ENCODE assay signal across 8 cellular contexts in the genomic region with DNA sequence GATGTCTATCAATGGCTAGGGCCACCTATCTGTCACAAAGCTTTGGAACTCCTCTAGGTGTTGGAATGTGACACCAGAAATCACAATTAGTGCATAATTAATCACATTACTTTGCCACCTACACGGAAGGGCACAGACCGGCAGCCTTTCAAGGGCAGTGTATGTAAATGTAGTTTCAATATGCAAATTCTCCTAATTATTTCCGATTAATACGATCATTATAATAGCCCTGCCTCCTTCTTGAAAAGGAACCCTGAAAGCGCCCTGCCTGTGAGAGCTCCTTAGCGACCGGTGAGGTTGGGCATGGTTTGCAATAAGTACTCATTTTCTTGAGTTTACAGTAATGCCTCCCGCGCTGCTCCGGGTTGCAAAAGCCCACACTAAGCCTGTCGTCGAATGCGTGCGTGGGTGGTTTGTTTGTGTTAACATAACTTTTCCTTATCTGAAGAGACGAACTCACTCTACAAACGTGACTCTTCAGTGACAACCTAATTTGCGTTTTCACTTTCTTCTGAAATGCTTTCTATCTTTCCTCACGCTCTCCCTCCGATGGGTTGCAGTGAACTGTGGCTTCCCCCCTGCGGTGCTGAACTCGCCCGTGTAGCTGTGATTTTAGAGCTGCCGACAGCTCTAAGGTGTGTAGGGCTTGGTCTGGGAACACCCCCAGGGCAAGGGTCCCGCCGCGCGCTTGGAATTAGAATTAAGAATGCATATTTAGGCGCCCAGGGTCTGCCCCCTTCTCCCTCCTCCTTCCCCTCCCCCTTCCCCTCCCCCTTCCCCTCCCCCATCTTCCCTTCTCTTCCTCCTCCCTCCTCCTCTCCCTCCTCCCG. TPM values are rescaled to one million over a fixed set of nuclear protein-coding genes. Genes with fewer than 3 reads are reported as not detected.
A peak's percentile ranks its signal among the peaks of the same experiment; 100 is the strongest.
DNase-seq lines count a peak whose midpoint lies in the region; ATAC-seq and TF ChIP-seq lines count a peak whose summit lies in the region.

No MANE protein-coding gene starts in this region.

- H4K20me1 ChIP-seq in OCI-LY7 (ENCODE audit: insufficient read depth, low read length), result peaks cover 17% of the 10 kb centered on the region

- POLR2A ChIA-PET in CD4-positive, alpha-beta T cell (lab: Charles Lee), result interaction anchor here (0.6 to 3.9 kb wide), 48 partner anchors 9 to 1815 kb away, joined by 3 to 53 read pairs (median 5); partner anchors contain the start of genes CMPK2 and RSAD2
- POLR2A ChIA-PET in OCI-LY7 (lab: Charles Lee), result interaction anchor here (0.6 to 5.2 kb wide), 51 partner anchors 12 to 1254 kb away, joined by 3 to 112 read pairs (median 6); no protein-coding TSS in a partner anchor
- POLR2A ChIA-PET in naive thymus-derived CD8-positive, alpha-beta T cell (lab: Charles Lee), result interaction anchor here (0.6 to 5.0 kb wide), 31 partner anchors 8 to 1766 kb away, joined by 3 to 55 read pairs (median 4); no protein-coding TSS in a partner anchor

- no peak for TF ChIP-seq CTCF in CD4-positive, alpha-beta T cell (IDR thresholded peaks at IDR 0.05)
- no peak for TF ChIP-seq CTCF in OCI-LY7 (conservative IDR thresholded peaks at IDR 0.05; ENCODE audit: low read length)
- TF ChIP-seq CTCF in esophagus muscularis mucosa (IDR thresholded peaks at IDR 0.05), result no peak

- BruUV-seq in OCI-LY7 (replicated peaks; lab: Mats Ljungman, UMichigan), result no TSS peak

- H3K36me3 ChIP-seq in OCI-LY7 (ENCODE audit: insufficient read depth, low read length), result peaks cover 29% of the 10 kb centered on the region
- H3K36me3 ChIP-seq in esophagus muscularis mucosa, result no peaks in the 10 kb centered on the region

- 2% methylated on average over 28 of the region's 29 CpGs for WGBS in esophagus muscularis mucosa

- peak; percentile 12 for ATAC-seq in CD4-positive, alpha-beta T cell (ENCODE audit: poor library complexity)
- peak; percentile 14 to 17 for ATAC-seq in naive thymus-derived CD8-positive, alpha-beta T cell
- peak; percentile 38 for ATAC-seq in stimulated activated naive CD8-positive, alpha-beta T cell treated with anti-CD3 and anti-CD28 coated beads, Interleukin-15, amount 100 ng/mL, for 72 hours

- H3K79me2 ChIP-seq in OCI-LY7 (ENCODE audit: insufficient read depth, low read depth, low read length), result peaks cover 36% of the 10 kb centered on the region

- H3K27me3 ChIP-seq in CD4-positive, alpha-beta T cell (ENCODE audit: control insufficient read depth, insufficient read depth, low read length), result peaks cover 32% of the 10 kb centered on the region
- H3K27me3 ChIP-seq in esophagus muscularis mucosa, result no peaks in the 10 kb centered on the region

- H3K36me3 Mint-ChIP-seq in CD4-positive, alpha-beta T cell (ENCODE audit: low read depth), result peaks cover 27% of the 10 kb centered on the region
- H3K36me3 Mint-ChIP-seq in naive thymus-derived CD8-positive, alpha-beta T cell, result peaks cover 2 to 19% (median 7%) of the 10 kb centered on the region in 3 donors

- peak overlapping the region; percentile 94 for H3K4me2 ChIP-seq in OCI-LY7 (ENCODE audit: low read length)

- intact Hi-C loops in CD4-positive, alpha-beta T cell (cut with DNase I, micrococcal nuclease), result loop anchor here (5.0 to 10.0 kb wide), 8 partner anchors 139 to 1766 kb away; partner anchors contain the start of genes KIDINS220 (in 1 of the 2) and RNF144A (in 1 of the 2)
- intact Hi-C loops in OCI-LY7 (cut with micrococcal nuclease; ENCODE audit: unreplicated experiment) (loop anchor here (1.0 to 10.0 kb wide), 4 partner anchors 50 to 1046 kb away; no protein-coding TSS in a partner anchor), esophagus muscularis mucosa (cut with DNase I) (loop anchor here (5.0 to 10.0 kb wide), 4 partner anchors 94 to 1586 kb away; no protein-coding TSS in a partner anchor)

- H3K4me1 ChIP-seq in OCI-LY7 (ENCODE audit: insufficient read depth, low read length, poor library complexity, severe bottlenecking), result peaks cover 37% of the 10 kb centered on the region
- peaks cover 32 to 66% (median 63%) of the 10 kb centered on the region in 4 donors for H3K4me1 ChIP-seq in esophagus muscularis mucosa

- H3K9me2 ChIP-seq in OCI-LY7 (ENCODE audit: insufficient read depth, low read length), result no peaks in the 10 kb centered on the region

- H3K9me3 Mint-ChIP-seq in CD4-positive, alpha-beta T cell, result no peaks in the 10 kb centered on the region
- peaks cover 0 to 4% (median under 1%) of the 10 kb centered on the region in 9 donors for H3K9me3 Mint-ChIP-seq in naive thymus-derived CD8-positive, alpha-beta T cell
- peaks cover 0 to 4% of the 10 kb centered on the region in 2 donors for H3K9me3 Mint-ChIP-seq in stimulated activated naive CD8-positive, alpha-beta T cell treated with anti-CD3 and anti-CD28 coated beads, Interleukin-15, amount 100 ng/mL, for 72 hours

- H3K27ac ChIP-seq in CD4-positive, alpha-beta T cell (ENCODE audit: low read depth, low read length), result peak overlapping the region; percentile 37
- H3K27ac ChIP-seq in OCI-LY7 (ENCODE audit: low read depth, low read length, poor library complexity, severe bottlenecking) (peak overlapping the region; percentile 56), esophagus muscularis mucosa (replicated peaks in 1 of 4) (peak overlapping the region; percentile 98 to 99 (median 98))

- peak in 9 of 10 experiments; percentile 29 to 71 (median 44) for DNase-seq in CD4-positive, alpha-beta T cell
- peak; percentile 60 for DNase-seq in HuH-7.5 (ENCODE audit: low spot score)
- DNase-seq in OCI-LY7 (ENCODE audit: low spot score), result peak; percentile 88
- peak; percentile 61 for DNase-seq in activated T-cell treated with anti-CD3 and anti-CD28 coated beads, Interleukin-2, amount 50 U/mL, for 1 hour
- no peak for DNase-seq in esophagus muscularis mucosa (ENCODE audit: extremely low spot score)
- peak in 9 of 10 donors; percentile 44 to 78 (median 72) for DNase-seq in naive thymus-derived CD8-positive, alpha-beta T cell
- peak; percentile 77 to 83 for DNase-seq in stimulated activated naive CD8-positive, alpha-beta T cell treated with anti-CD3 and anti-CD28 coated beads, Interleukin-15, amount 100 ng/mL, for 72 hours
- no peak for DNase-seq in iPS-NIHi11 (ENCODE audit: low spot score)

- CTCF ChIA-PET in CD4-positive, alpha-beta T cell (lab: Charles Lee), result interaction anchor here (0.7 to 1.1 kb wide), 2 partner anchors 137 to 1254 kb away, joined by 3 read pairs; no protein-coding TSS in a partner anchor
- CTCF ChIA-PET in OCI-LY7 (lab: Charles Lee; ENCODE audit: unreplicated experiment), result interaction anchor here (0.6 to 2.4 kb wide), 4 partner anchors 100 to 446 kb away, joined by 3 to 12 read pairs (median 4); no protein-coding TSS in a partner anchor

- no peak overlapping the region; the same call in 1 of the 2 replicates for H2AFZ ChIP-seq in OCI-LY7 (ENCODE audit: low read length)

- peak overlapping the region; percentile 87 for H3K4me3 Mint-ChIP-seq in CD4-positive, alpha-beta T cell
- H3K4me3 Mint-ChIP-seq in naive thymus-derived CD8-positive, alpha-beta T cell, result peak overlapping the region; percentile 87 to 99 (median 93)
- peak overlapping the region; percentile 83 to 100 for H3K4me3 Mint-ChIP-seq in stimulated activated naive CD8-positive, alpha-beta T cell treated with anti-CD3 and anti-CD28 coated beads, Interleukin-15, amount 100 ng/mL, for 72 hours

- H3K9me3 ChIP-seq in CD4-positive, alpha-beta T cell (ENCODE audit: control insufficient read depth, low read length), result peaks cover 1% of the 10 kb centered on the region
- H3K9me3 ChIP-seq in OCI-LY7 (ENCODE audit: low read length) (no peaks in the 10 kb centered on the region), esophagus muscularis mucosa (no peaks in the 10 kb centered on the region)

- TF ChIP-seq POLR2A in esophagus muscularis mucosa (IDR thresholded peaks at IDR 0.05; ENCODE audit: low read depth), result no peak

- no peak for TF ChIP-seq EP300 in esophagus muscularis mucosa (IDR thresholded peaks at IDR 0.05)

- H3K4me1 Mint-ChIP-seq in CD4-positive, alpha-beta T cell (ENCODE audit: low read depth), result peaks cover 55% of the 10 kb centered on the region
- peaks cover 18 to 59% (median 49%) of the 10 kb centered on the region in 4 donors for H3K4me1 Mint-ChIP-seq in naive thymus-derived CD8-positive, alpha-beta T cell
- peaks cover 55% of the 10 kb centered on the region for H3K4me1 Mint-ChIP-seq in stimulated activated naive CD8-positive, alpha-beta T cell treated with anti-CD3 and anti-CD28 coated beads, Interleukin-15, amount 100 ng/mL, for 72 hours

- H3K4me3 ChIP-seq in OCI-LY7 (ENCODE audit: low read depth, low read length, poor library complexity, severe bottlenecking) (peak overlapping the region; percentile 68), esophagus muscularis mucosa (peak overlapping the region; percentile 72 to 86 (median 78))

- peaks cover 25% of the 10 kb centered on the region for H3K27me3 Mint-ChIP-seq in CD4-positive, alpha-beta T cell
- peaks cover 11 to 23% (median 15%) of the 10 kb centered on the region in 5 donors for H3K27me3 Mint-ChIP-seq in naive thymus-derived CD8-positive, alpha-beta T cell
- H3K27me3 Mint-ChIP-seq in stimulated activated naive CD8-positive, alpha-beta T cell treated with anti-CD3 and anti-CD28 coated beads, Interleukin-15, amount 100 ng/mL, for 72 hours, result peaks cover 22% of the 10 kb centered on the region

- H3K27ac Mint-ChIP-seq in CD4-positive, alpha-beta T cell, result peak overlapping the region; percentile 89
- peak overlapping the region; percentile 83 to 95 (median 88) for H3K27ac Mint-ChIP-seq in naive thymus-derived CD8-positive, alpha-beta T cell
- peak overlapping the region; percentile 14 to 36 for H3K27ac Mint-ChIP-seq in stimulated activated naive CD8-positive, alpha-beta T cell treated with anti-CD3 and anti-CD28 coated beads, Interleukin-15, amount 100 ng/mL, for 72 hours

RNA-seq across cellular contexts. Expression of gene ID2, which starts 0.7 kb away (rescaled TPM):
- total RNA-seq in CD4-positive, alpha-beta T cell, result 100 to 1,000 TPM; 238 to 242 TPM
- total RNA-seq in OCI-LY7 (2014; rRNA removed; shearing (Covaris generic)), result 439 and 498 TPM in 2 replicates
- total RNA-seq in OCI-LY7 (2022), result 69.8 and 79.3 TPM in 2 replicates
- total RNA-seq in esophagus muscularis mucosa, result 100 to 1,000 TPM; 149 to 254 (median 187) TPM
- total RNA-seq in naive thymus-derived CD8-positive, alpha-beta T cell, result 10 to 100 TPM; 67.1 to 67.6 TPM
- polyA plus RNA-seq in naive thymus-derived CD8-positive, alpha-beta T cell, result 100 to 1,000 TPM; 368 to 630 (median 479) TPM

Comparison
In these comparisons a context has a peak if more than half of its experiments do, and no peak if none do; other contexts are left out.
1. DNase-seq: peak in CD4-positive, alpha-beta T cell (9 of 10), HuH-7.5 (single experiment), OCI-LY7 (single experiment), activated T-cell treated with anti-CD3 and anti-CD28 coated beads, Interleukin-2, amount 50 U/mL, for 1 hour (single experiment), naive thymus-derived CD8-positive, alpha-beta T cell (9 of 10) and stimulated activated naive CD8-positive, alpha-beta T cell treated with anti-CD3 and anti-CD28 coated beads, Interleukin-15, amount 100 ng/mL, for 72 hours (2 of 2); none in esophagus muscularis mucosa (single experiment) and iPS-NIHi11 (single experiment).
2. H3K27ac ChIP-seq: peak in every context shown above with its lines; median percentile 98 in esophagus muscularis mucosa; 56 in OCI-LY7; 37 in CD4-positive, alpha-beta T cell.
3. H3K27ac Mint-ChIP-seq: peak in every context shown above with its lines; median percentile 89 in CD4-positive, alpha-beta T cell; 88 in naive thymus-derived CD8-positive, alpha-beta T cell; 25 in stimulated activated naive CD8-positive, alpha-beta T cell treated with anti-CD3 and anti-CD28 coated beads, Interleukin-15, amount 100 ng/mL, for 72 hours.
4. Peak in every context shown above with its lines, with median percentiles within 50 percentile points of each other: ATAC-seq and H3K4me3 Mint-ChIP-seq.